16 cellular contexts compared by ENCODE assay signal in the genomic region with DNA sequence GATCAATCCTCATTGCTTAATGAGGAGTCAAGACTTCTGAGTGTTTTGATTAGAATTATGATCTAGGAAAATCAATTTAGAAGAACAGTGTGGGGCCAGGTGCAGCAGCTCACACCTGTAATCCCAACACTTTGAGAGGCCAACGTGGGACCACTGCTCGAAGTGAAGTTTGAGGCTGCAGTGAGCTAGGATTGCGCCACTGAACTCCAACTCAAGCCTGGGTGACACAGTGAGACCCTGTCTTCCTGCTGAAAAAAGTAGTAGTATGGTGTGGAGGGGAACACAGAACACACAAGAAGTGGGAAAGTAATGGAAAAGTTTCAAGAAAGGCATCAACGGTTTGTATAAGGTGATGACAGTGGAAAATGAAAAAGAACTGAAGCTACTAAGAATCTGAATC. TPM values are rescaled to one million over a fixed set of nuclear protein-coding genes. Genes with fewer than 3 reads are reported as not detected.
DNase-seq lines count a peak whose midpoint lies in the region; TF ChIP-seq lines count a peak whose summit lies in the region.
"Had no signal": no experiment of that assay in that cellular context is flagged by ENCODE, and none has a peak within 500 bp of the region (broad histone marks: within the 10 kb centered on the region; RNA-seq: fewer than 3 reads in every experiment).

No MANE protein-coding gene starts in this region.

- peaks cover 84% of the 10 kb centered on the region for H3K79me2 ChIP-seq in KMS-11 (ENCODE audit: insufficient read depth, low read depth)

- H3K4me1 ChIP-seq in KMS-11 (ENCODE audit: low read depth, poor library complexity, severe bottlenecking) = peaks cover 38% of the 10 kb centered on the region
- peaks cover under 1 to 17% of the 10 kb centered on the region in 2 experiments for H3K4me1 ChIP-seq in neutrophil (ENCODE audit: control insufficient read depth in 1 of 2, insufficient read depth in 1 of 2, low read depth in 1 of 2, low read length in 1 of 2)
- H3K4me1 ChIP-seq: BLaER1 had no signal

- intact Hi-C loops in CD14-positive monocyte (cut with micrococcal nuclease) = loop anchor here in 1 of 2 donors (5.0 kb wide), 1 partner anchor 35 kb away; no protein-coding TSS in a partner anchor
- intact Hi-C loops in dendritic cell treated with granulocyte-macrophage colony-stimulating factor and Interleukin-4, amounts not matched to agents 40 ng/mL and 50 ng/mL, for 4 days (cut with micrococcal nuclease) = no loop called here

- H3K9me3 Mint-ChIP-seq in CD14-positive monocyte = peaks cover 0 to 4% (median 0%) of the 10 kb centered on the region in 7 donors
- no peaks in the 10 kb centered on the region for H3K9me3 Mint-ChIP-seq in dendritic cell treated with granulocyte-macrophage colony-stimulating factor and Interleukin-4, amounts not matched to agents 40 ng/mL and 50 ng/mL, for 4 days
- H3K9me3 Mint-ChIP-seq: H9 had no signal

- peak overlapping the region; percentile 15; the same call in 1 of the 2 replicates for H3K4me2 ChIP-seq in KMS-11
- H3K4me2 ChIP-seq: BLaER1 had no signal

- peaks cover 40% of the 10 kb centered on the region for H3K4me1 Mint-ChIP-seq in CD14-positive monocyte
- peaks cover 50% of the 10 kb centered on the region for H3K4me1 Mint-ChIP-seq in dendritic cell treated with granulocyte-macrophage colony-stimulating factor and Interleukin-4, amounts not matched to agents 40 ng/mL and 50 ng/mL, for 4 days (ENCODE audit: low read depth)

- no peak for TF ChIP-seq CTCF in CD14-positive monocyte (IDR thresholded peaks at IDR 0.05)
- no peak for TF ChIP-seq CTCF in KMS-11 (conservative IDR thresholded peaks at IDR 0.05; ENCODE audit: low read depth, low read length)
- TF ChIP-seq CTCF in neutrophil (IDR thresholded peaks at IDR 0.05) = no peak
- TF ChIP-seq CTCF in foreskin fibroblast (IDR thresholded peaks at IDR 0.05; ENCODE audit: low read depth, low read length) = no peak

- H3K27me3 Mint-ChIP-seq in CD14-positive monocyte (ENCODE audit: low read depth in 3 of 3) = no peaks in the 10 kb centered on the region
- H3K27me3 Mint-ChIP-seq in dendritic cell treated with granulocyte-macrophage colony-stimulating factor and Interleukin-4, amounts not matched to agents 40 ng/mL and 50 ng/mL, for 4 days = no peaks in the 10 kb centered on the region
- H3K27me3 Mint-ChIP-seq: CD4-positive, CD25-positive, alpha-beta regulatory T cell had no signal

- DNase-seq in CD14-positive monocyte (ENCODE audit: low spot score) (no peak), HuH-7.5 (ENCODE audit: low spot score) (no peak), GM03348 (ENCODE audit: low spot score) (no peak), foreskin fibroblast (no peak)
- DNase-seq in activated CD4-positive, alpha-beta T cell treated with anti-CD3 and anti-CD28 coated beads for 1 hour = no peak
- DNase-seq: 8988T; AML-193; CD4-positive, CD25-positive, alpha-beta regulatory T cell; DMS53; GF-D8; GM23248; H9 had no signal

- H3K27ac ChIP-seq in KMS-11 = no peak overlapping the region
- peak overlapping the region; percentile 29 for H3K27ac ChIP-seq in neutrophil
- H3K27ac ChIP-seq: BLaER1, GM23248 had no signal

- H2AFZ ChIP-seq in KMS-11 (ENCODE audit: low read depth) = no peak overlapping the region
- H2AFZ ChIP-seq: GM23248 had no signal

- H3K36me3 Mint-ChIP-seq in CD14-positive monocyte = peaks cover 4 to 19% of the 10 kb centered on the region in 2 donors
- H3K36me3 Mint-ChIP-seq in dendritic cell treated with granulocyte-macrophage colony-stimulating factor and Interleukin-4, amounts not matched to agents 40 ng/mL and 50 ng/mL, for 4 days (ENCODE audit: low read depth) = peaks cover 31% of the 10 kb centered on the region

- no peaks in the 10 kb centered on the region for H3K9me3 ChIP-seq in neutrophil

- H3K4me3 Mint-ChIP-seq in CD14-positive monocyte = no peak overlapping the region
- H3K4me3 Mint-ChIP-seq in dendritic cell treated with granulocyte-macrophage colony-stimulating factor and Interleukin-4, amounts not matched to agents 40 ng/mL and 50 ng/mL, for 4 days = no peak overlapping the region
- H3K4me3 Mint-ChIP-seq: CD4-positive, CD25-positive, alpha-beta regulatory T cell; H9 had no signal

- peaks cover 10% of the 10 kb centered on the region; the same call in 1 of the 2 replicates for H4K20me1 ChIP-seq in KMS-11 (ENCODE audit: insufficient read depth)

- H3K36me3 ChIP-seq in KMS-11 (ENCODE audit: insufficient read depth) (no peaks in the 10 kb centered on the region), neutrophil (no peaks in the 10 kb centered on the region)

- H3K9ac ChIP-seq in KMS-11 = no peak overlapping the region
- H3K9ac ChIP-seq: BLaER1, GM23248 had no signal

- H3K4me3 ChIP-seq in KMS-11 (IDR thresholded peaks at IDR 0.05; ENCODE audit: insufficient read depth, low read depth, low read length) (no peak overlapping the region), neutrophil (ENCODE audit: low read depth in 1 of 2, low read length in 1 of 2) (no peak overlapping the region), foreskin fibroblast (ENCODE audit: low read depth in 1 of 2, low read length in 2 of 2) (no peak overlapping the region)
- H3K4me3 ChIP-seq: BLaER1, GM23248 had no signal

- peak overlapping the region in 5 of 7 donors; percentile 26 to 80 (median 51) for H3K27ac Mint-ChIP-seq in CD14-positive monocyte
- H3K27ac Mint-ChIP-seq in dendritic cell treated with granulocyte-macrophage colony-stimulating factor and Interleukin-4, amounts not matched to agents 40 ng/mL and 50 ng/mL, for 4 days = peak overlapping the region; percentile 18
- H3K27ac Mint-ChIP-seq: CD4-positive, CD25-positive, alpha-beta regulatory T cell had no signal

- H3K27me3 ChIP-seq in KMS-11 (ENCODE audit: insufficient read depth, low read depth) (no peaks in the 10 kb centered on the region), neutrophil (no peaks in the 10 kb centered on the region)
- H3K27me3 ChIP-seq: BLaER1 had no signal

RNA-seq across cellular contexts. Expression of a gene that starts 9.1 kb away (rescaled TPM):
- 10 to 100 TPM; 13.6 to 17.3 TPM for polyA plus RNA-seq in CD14-positive monocyte
